In genomic region chr3:95522449-95522848, GRCh38 we compare ENCODE assay signal across 25 cellular contexts.
"Had no signal": no experiment of that assay in that cellular context is flagged by ENCODE, and none has a peak within 500 bp of the region (broad histone marks: within the 10 kb centered on the region; RNA-seq: fewer than 3 reads in every experiment).

No MANE protein-coding gene starts in this region.

- DNase-seq: colonic mucosa; cortex of kidney; dermis blood vessel endothelial cell; dorsolateral prefrontal cortex; effector CD4-positive, alpha-beta T cell; effector CD8-positive, alpha-beta T cell; effector memory CD4-positive, alpha-beta T cell; effector memory CD8-positive, alpha-beta T cell; endodermal cell; erythroblast; esophagus squamous epithelium; foreskin fibroblast; foreskin keratinocyte; foreskin melanocyte; gastrocnemius medialis; glutamatergic neuron; head of caudate nucleus; heart left ventricle; heart right ventricle had no signal

- FAIRE-seq: endometrium, endothelial cell of umbilical vein, frontal cortex had no signal

- H3K9me3 Mint-ChIP-seq: dendritic cell treated with granulocyte-macrophage colony-stimulating factor and Interleukin-4, amounts not matched to agents 40 ng/mL and 50 ng/mL, for 4 days; effector memory CD8-positive, alpha-beta T cell; endodermal cell had no signal

- H3K4me1 Mint-ChIP-seq: endodermal cell had no signal

- H3K4me3 Mint-ChIP-seq: dendritic cell treated with granulocyte-macrophage colony-stimulating factor and Interleukin-4, amounts not matched to agents 40 ng/mL and 50 ng/mL, for 4 days; effector memory CD8-positive, alpha-beta T cell; endodermal cell had no signal

- H3K27ac Mint-ChIP-seq: dendritic cell treated with granulocyte-macrophage colony-stimulating factor and Interleukin-4, amounts not matched to agents 40 ng/mL and 50 ng/mL, for 4 days; effector memory CD8-positive, alpha-beta T cell; endodermal cell had no signal

- H3K27me3 Mint-ChIP-seq: dendritic cell treated with granulocyte-macrophage colony-stimulating factor and Interleukin-4, amounts not matched to agents 40 ng/mL and 50 ng/mL, for 4 days; effector memory CD8-positive, alpha-beta T cell had no signal

- ATAC-seq: effector memory CD8-positive, alpha-beta T cell; esophagus mucosa; foreskin keratinocyte; gastrocnemius medialis; gastroesophageal sphincter; heart left ventricle; heart right ventricle had no signal
